In the genomic region with DNA sequence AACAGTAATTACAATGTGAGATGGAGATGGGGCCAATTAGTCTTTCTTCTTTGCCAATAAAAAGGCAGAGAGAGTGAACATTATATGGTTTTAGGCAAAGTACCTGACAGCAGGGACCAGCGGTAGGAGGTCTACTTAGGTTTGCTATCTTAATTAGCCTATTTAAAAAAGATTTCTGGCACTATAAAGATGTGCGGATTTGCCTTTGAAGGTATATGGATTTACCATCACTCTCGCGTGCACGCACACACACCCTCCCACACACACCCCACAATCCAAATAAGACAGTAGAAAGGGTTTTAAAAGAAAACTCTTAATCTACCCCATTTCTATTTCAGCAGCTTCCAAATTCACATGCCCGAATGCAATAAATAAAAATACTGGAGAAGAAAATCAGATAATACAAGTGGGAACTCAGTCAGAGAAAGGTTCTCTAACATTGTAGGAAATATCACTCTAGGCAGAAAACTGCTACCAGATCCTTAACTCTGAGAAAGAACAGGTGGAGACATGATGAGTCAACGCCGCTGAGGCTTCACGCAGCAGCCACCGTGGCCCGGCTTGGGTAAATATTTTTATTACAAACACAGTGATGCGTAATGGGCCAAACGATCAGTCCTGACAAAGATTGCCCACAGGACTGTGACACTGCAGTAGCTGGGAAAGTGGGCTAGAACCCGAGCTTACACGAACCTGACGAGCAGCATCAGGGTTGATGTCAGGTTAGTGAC, we compare ENCODE assay signal across 1 cellular context.
TF ChIP-seq lines count a peak whose summit lies in the region.

No MANE protein-coding gene starts in this region.

TF ChIP-seq in HepG2, 621 proteins besides CTCF, POLR2A, EP300 and RAD21 (continued from another document and continues in another):
- TF ChIP-seq KIAA2018 (CRISPR knock-in tag; IDR thresholded peaks at IDR 0.05; ENCODE audit: borderline replicate concordance) (no peak), HNF1A (IDR thresholded peaks at IDR 0.05; ENCODE audit: low read depth) (no peak; the same call in 1 of the 2 replicates), HNF1A (CRISPR knock-in tag; IDR thresholded peaks at IDR 0.05; ENCODE audit: borderline replicate concordance) (no peak), ZNF230 (CRISPR knock-in tag; IDR thresholded peaks at IDR 0.05) (no peak), PCBP2 (optimal IDR thresholded peaks at IDR 0.05; ENCODE audit: low read depth, low read length, poor library complexity, severe bottlenecking) (no peak), ZNF24 (IDR thresholded peaks at IDR 0.05) (no peak), ZNF143 (CRISPR knock-in tag; IDR thresholded peaks at IDR 0.05) (no peak), ZNF790 (CRISPR knock-in tag; IDR thresholded peaks at IDR 0.05; ENCODE audit: borderline replicate concordance) (no peak), ATF5 (CRISPR knock-in tag; IDR thresholded peaks at IDR 0.05; ENCODE audit: low read depth) (no peak), KLF16 (CRISPR knock-in tag; IDR thresholded peaks at IDR 0.05) (0 out of 4 replicates have a peak, but pooled peaks of 1 of the 2 experiments have one; percentile 23), BCL3 (CRISPR knock-in tag; IDR thresholded peaks at IDR 0.05) (no peak), BCL6 (CRISPR knock-in tag; IDR thresholded peaks at IDR 0.05) (peak; percentile 57), RELA (CRISPR knock-in tag; IDR thresholded peaks at IDR 0.05) (no peak), SOX5 (CRISPR knock-in tag; IDR thresholded peaks at IDR 0.05; ENCODE audit: borderline replicate concordance) (peak; percentile 64; the same call in 1 of the 2 replicates), HNRNPK (IDR thresholded peaks at IDR 0.05; ENCODE audit: low read depth, low read length, poor library complexity, severe bottlenecking) (no peak), ZNF629 (CRISPR knock-in tag; conservative IDR thresholded peaks at IDR 0.05) (no peak), ZNF614 (CRISPR knock-in tag; IDR thresholded peaks at IDR 0.05; ENCODE audit: borderline replicate concordance) (peak; percentile 59; the same call in 1 of the 2 replicates), ELF4 (CRISPR knock-in tag; IDR thresholded peaks at IDR 0.05; ENCODE audit: borderline replicate concordance) (no peak), PHF20 (CRISPR knock-in tag; IDR thresholded peaks at IDR 0.05) (no peak), SRSF4 (IDR thresholded peaks at IDR 0.05; ENCODE audit: low read depth, low read length, poor library complexity, severe bottlenecking) (no peak), PHF8 (CRISPR knock-in tag; IDR thresholded peaks at IDR 0.05) (no peak), LBX2 (CRISPR knock-in tag; IDR thresholded peaks at IDR 0.05; ENCODE audit: borderline replicate concordance) (no peak)
- TF ChIP-seq, protein P1, sequence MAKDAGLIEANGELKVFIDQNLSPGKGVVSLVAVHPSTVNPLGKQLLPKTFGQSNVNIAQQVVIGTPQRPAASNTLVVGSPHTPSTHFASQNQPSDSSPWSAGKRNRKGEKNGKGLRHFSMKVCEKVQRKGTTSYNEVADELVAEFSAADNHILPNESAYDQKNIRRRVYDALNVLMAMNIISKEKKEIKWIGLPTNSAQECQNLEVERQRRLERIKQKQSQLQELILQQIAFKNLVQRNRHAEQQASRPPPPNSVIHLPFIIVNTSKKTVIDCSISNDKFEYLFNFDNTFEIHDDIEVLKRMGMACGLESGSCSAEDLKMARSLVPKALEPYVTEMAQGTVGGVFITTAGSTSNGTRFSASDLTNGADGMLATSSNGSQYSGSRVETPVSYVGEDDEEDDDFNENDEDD (CRISPR knock-in tag; IDR thresholded peaks at IDR 0.05; ENCODE audit: borderline replicate concordance): no peak
- TF ChIP-seq, protein P2, sequence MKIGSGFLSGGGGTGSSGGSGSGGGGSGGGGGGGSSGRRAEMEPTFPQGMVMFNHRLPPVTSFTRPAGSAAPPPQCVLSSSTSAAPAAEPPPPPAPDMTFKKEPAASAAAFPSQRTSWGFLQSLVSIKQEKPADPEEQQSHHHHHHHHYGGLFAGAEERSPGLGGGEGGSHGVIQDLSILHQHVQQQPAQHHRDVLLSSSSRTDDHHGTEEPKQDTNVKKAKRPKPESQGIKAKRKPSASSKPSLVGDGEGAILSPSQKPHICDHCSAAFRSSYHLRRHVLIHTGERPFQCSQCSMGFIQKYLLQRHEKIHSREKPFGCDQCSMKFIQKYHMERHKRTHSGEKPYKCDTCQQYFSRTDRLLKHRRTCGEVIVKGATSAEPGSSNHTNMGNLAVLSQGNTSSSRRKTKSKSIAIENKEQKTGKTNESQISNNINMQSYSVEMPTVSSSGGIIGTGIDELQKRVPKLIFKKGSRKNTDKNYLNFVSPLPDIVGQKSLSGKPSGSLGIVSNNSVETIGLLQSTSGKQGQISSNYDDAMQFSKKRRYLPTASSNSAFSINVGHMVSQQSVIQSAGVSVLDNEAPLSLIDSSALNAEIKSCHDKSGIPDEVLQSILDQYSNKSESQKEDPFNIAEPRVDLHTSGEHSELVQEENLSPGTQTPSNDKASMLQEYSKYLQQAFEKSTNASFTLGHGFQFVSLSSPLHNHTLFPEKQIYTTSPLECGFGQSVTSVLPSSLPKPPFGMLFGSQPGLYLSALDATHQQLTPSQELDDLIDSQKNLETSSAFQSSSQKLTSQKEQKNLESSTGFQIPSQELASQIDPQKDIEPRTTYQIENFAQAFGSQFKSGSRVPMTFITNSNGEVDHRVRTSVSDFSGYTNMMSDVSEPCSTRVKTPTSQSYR (CRISPR knock-in tag; IDR thresholded peaks at IDR 0.05; ENCODE audit: borderline replicate concordance): no peak
